1 cellular context compared by ENCODE assay signal in the genomic region with DNA sequence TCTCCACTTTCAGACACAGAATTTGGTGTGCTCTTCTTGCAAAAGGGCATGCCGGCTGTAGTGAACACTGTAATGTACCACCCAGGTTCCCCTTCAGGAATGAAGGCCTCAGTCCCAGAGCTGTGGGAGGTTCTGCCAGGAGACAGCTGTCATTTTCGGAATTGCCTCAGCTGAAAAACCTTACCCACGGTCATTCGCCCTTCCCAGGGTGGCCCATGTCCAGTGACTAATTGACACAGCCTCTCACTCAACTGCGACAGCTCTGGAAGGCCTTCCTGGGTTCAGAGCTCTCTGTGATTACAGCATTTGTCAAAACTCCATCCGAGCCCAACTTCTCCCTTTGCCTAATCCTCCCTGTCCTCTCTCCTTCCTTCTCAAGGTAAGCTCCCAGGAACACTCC.
TF ChIP-seq lines count a peak whose summit lies in the region.

No MANE protein-coding gene starts in this region.

TF ChIP-seq in GM23338, 12 proteins besides CTCF, POLR2A, EP300 and RAD21 (continued from another document):
- TF ChIP-seq, protein P1, sequence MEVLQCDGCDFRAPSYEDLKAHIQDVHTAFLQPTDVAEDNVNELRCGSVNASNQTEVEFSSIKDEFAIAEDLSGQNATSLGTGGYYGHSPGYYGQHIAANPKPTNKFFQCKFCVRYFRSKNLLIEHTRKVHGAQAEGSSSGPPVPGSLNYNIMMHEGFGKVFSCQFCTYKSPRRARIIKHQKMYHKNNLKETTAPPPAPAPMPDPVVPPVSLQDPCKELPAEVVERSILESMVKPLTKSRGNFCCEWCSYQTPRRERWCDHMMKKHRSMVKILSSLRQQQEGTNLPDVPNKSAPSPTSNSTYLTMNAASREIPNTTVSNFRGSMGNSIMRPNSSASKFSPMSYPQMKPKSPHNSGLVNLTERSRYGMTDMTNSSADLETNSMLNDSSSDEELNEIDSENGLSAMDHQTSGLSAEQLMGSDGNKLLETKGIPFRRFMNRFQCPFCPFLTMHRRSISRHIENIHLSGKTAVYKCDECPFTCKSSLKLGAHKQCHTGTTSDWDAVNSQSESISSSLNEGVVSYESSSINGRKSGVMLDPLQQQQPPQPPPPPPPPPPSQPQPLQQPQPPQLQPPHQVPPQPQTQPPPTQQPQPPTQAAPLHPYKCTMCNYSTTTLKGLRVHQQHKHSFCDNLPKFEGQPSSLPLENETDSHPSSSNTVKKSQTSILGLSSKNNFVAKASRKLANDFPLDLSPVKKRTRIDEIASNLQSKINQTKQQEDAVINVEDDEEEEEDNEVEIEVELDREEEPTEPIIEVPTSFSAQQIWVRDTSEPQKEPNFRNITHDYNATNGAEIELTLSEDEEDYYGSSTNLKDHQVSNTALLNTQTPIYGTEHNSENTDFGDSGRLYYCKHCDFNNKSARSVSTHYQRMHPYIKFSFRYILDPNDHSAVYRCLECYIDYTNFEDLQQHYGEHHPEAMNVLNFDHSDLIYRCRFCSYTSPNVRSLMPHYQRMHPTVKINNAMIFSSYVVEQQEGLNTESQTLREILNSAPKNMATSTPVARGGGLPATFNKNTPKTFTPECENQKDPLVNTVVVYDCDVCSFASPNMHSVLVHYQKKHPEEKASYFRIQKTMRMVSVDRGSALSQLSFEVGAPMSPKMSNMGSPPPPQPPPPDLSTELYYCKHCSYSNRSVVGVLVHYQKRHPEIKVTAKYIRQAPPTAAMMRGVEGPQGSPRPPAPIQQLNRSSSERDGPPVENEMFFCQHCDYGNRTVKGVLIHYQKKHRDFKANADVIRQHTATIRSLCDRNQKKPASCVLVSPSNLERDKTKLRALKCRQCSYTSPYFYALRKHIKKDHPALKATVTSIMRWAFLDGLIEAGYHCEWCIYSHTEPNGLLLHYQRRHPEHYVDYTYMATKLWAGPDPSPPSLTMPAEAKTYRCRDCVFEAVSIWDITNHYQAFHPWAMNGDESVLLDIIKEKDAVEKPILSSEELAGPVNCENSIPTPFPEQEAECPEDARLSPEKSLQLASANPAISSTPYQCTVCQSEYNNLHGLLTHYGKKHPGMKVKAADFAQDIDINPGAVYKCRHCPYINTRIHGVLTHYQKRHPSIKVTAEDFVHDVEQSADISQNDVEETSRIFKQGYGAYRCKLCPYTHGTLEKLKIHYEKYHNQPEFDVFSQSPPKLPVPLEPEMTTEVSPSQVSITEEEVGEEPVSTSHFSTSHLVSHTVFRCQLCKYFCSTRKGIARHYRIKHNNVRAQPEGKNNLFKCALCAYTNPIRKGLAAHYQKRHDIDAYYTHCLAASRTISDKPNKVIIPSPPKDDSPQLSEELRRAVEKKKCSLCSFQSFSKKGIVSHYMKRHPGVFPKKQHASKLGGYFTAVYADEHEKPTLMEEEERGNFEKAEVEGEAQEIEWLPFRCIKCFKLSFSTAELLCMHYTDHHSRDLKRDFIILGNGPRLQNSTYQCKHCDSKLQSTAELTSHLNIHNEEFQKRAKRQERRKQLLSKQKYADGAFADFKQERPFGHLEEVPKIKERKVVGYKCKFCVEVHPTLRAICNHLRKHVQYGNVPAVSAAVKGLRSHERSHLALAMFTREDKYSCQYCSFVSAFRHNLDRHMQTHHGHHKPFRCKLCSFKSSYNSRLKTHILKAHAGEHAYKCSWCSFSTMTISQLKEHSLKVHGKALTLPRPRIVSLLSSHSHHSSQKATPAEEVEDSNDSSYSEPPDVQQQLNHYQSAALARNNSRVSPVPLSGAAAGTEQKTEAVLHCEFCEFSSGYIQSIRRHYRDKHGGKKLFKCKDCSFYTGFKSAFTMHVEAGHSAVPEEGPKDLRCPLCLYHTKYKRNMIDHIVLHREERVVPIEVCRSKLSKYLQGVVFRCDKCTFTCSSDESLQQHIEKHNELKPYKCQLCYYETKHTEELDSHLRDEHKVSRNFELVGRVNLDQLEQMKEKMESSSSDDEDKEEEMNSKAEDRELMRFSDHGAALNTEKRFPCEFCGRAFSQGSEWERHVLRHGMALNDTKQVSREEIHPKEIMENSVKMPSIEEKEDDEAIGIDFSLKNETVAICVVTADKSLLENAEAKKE (CRISPR knock-in tag; IDR thresholded peaks at IDR 0.05) = no peak
- TF ChIP-seq JUNB (IDR thresholded peaks at IDR 0.05; ENCODE audit: unreplicated experiment) (no peak), NANOG (IDR thresholded peaks at IDR 0.05; ENCODE audit: borderline replicate concordance) (no peak), ZNF331 (CRISPR knock-in tag; IDR thresholded peaks at IDR 0.05; ENCODE audit: low read depth) (no peak)
